In genomic region chr12:127381043-127381668, GRCh38 we compare ENCODE assay signal across 8 cellular contexts.
DNase-seq lines count a peak whose midpoint lies in the region; ATAC-seq and TF ChIP-seq lines count a peak whose summit lies in the region.

No MANE protein-coding gene starts in this region.

- H3K27me3 ChIP-seq in Panc1 (ENCODE audit: control insufficient read depth, insufficient read depth, low read length), result no peaks in the 10 kb centered on the region
- H3K27me3 ChIP-seq in iPS DF 6.9 (ENCODE audit: control insufficient read depth, insufficient read depth, low read length), result no peaks in the 10 kb centered on the region

- TF ChIP-seq CTCF in Panc1 (IDR thresholded peaks at IDR 0.05) (peak; percentile 93), astrocyte of the cerebellum (IDR thresholded peaks at IDR 0.05; ENCODE audit: low read depth, low read length, missing control alignments) (peak; percentile 91)

- no TSS peak for BruUV-seq in Panc1 (replicated peaks; lab: Mats Ljungman, UMichigan)

- H3K36me3 ChIP-seq in Panc1 (ENCODE audit: control insufficient read depth, insufficient read depth, low read length) (no peaks in the 10 kb centered on the region), iPS DF 6.9 (ENCODE audit: control insufficient read depth, insufficient read depth, low read length) (no peaks in the 10 kb centered on the region)

- CTCF ChIA-PET in Panc1 (lab: Charles Lee), result no interaction called here

- peak overlapping the region in 1 of 2 experiments; percentile 19; a peak in 1 of 4 replicates for H3K4me3 ChIP-seq in Panc1 (ENCODE audit: low read depth in 2 of 2, low read length in 2 of 2)
- peak overlapping the region; percentile 39 for H3K4me3 ChIP-seq in astrocyte of the cerebellum (ENCODE audit: low read depth, low read length)
- no peak overlapping the region for H3K4me3 ChIP-seq in iPS DF 6.9 (ENCODE audit: low read length)

- in situ Hi-C loops in Panc1 (cut with HindIII; ENCODE audit: low pct_unique_long_range_greater_than_20kb, low sequenced_read_pairs), result no loop called here
- in situ Hi-C loops in astrocyte of the cerebellum (cut with HindIII; ENCODE audit: low sequenced_read_pairs), result no loop called here

- intact Hi-C loops in Panc1 (cut with micrococcal nuclease; ENCODE audit: unreplicated experiment), result loop anchor here (5.0 kb wide), 2 partner anchors 274 to 1314 kb away; no protein-coding TSS in a partner anchor

- DNase-seq in Ammon's horn (ENCODE audit: low spot score) (peak; percentile 27), Panc1 (ENCODE audit: low read depth, low spot score) (no peak), astrocyte of the cerebellum (ENCODE audit: low read depth) (no peak), iPS DF 6.9 (ENCODE audit: low read depth, low spot score) (peak; percentile 41), NOMO-1 (lab: John Stamatoyannopoulos, UW; ENCODE audit: unreplicated experiment in 2 of 2) (no peak)
- DNase-seq in stimulated activated CD4-positive, alpha-beta T cell treated with anti-CD3 and anti-CD28 coated beads, Interleukin-12 subunit alpha, Interleukin-12 subunit beta, amount 100 ng/mL, for 48 hours (ENCODE audit: low read depth in 2 of 3, low spot score in 1 of 3), result peak; percentile 7 to 17 (median 13)

- POLR2A ChIA-PET in Panc1 (lab: Charles Lee), result no interaction called here

- H3K27ac ChIP-seq in Panc1 (ENCODE audit: low read length) (no peak overlapping the region), iPS DF 6.9 (ENCODE audit: low read length) (no peak overlapping the region)

- H3K4me1 ChIP-seq in Panc1 (ENCODE audit: control insufficient read depth, insufficient read depth, low read length), result no peaks in the 10 kb centered on the region
- no peaks in the 10 kb centered on the region for H3K4me1 ChIP-seq in iPS DF 6.9 (ENCODE audit: control insufficient read depth, insufficient read depth, low read length)

- WGBS in iPS DF 6.9 (ENCODE audit: insufficient coverage, insufficient read length), result no CpG with 5 or more reads among the region's 33 CpGs

- peak; percentile 75 for ATAC-seq in GM18861 (IDR thresholded peaks at IDR 0.05; ENCODE audit: unreplicated experiment)
- ATAC-seq in HG03442 (IDR thresholded peaks at IDR 0.05; ENCODE audit: unreplicated experiment), result peak; percentile 65
- peak; percentile 92 for ATAC-seq in Panc1

- no peaks in the 10 kb centered on the region for H3K9me3 ChIP-seq in Panc1 (ENCODE audit: control insufficient read depth, insufficient read depth, low read depth, low read length)
- no peaks in the 10 kb centered on the region for H3K9me3 ChIP-seq in iPS DF 6.9 (ENCODE audit: control insufficient read depth, insufficient read depth, low read length)

Comparison
In these comparisons a context has a peak if more than half of its experiments do, and no peak if none do; other contexts are left out.
1. DNase-seq: peak in Ammon's horn (single experiment), iPS DF 6.9 (single experiment) and stimulated activated CD4-positive, alpha-beta T cell treated with anti-CD3 and anti-CD28 coated beads, Interleukin-12 subunit alpha, Interleukin-12 subunit beta, amount 100 ng/mL, for 48 hours (3 of 3); none in Panc1 (single experiment), astrocyte of the cerebellum (single experiment) and NOMO-1 (0 of 2).
2. Peak in every context shown above with its lines, with median percentiles within 50 percentile points of each other: ATAC-seq.